Comparison of ENCODE assay signal across 24 cellular contexts in genomic region chr9:8644571-8644970, GRCh38.
"Had no signal": no experiment of that assay in that cellular context is flagged by ENCODE, and none has a peak within 500 bp of the region (broad histone marks: within the 10 kb centered on the region; RNA-seq: fewer than 3 reads in every experiment).

No MANE protein-coding gene starts in this region.

- H3K4me1 ChIP-seq: colonic mucosa, esophagus muscularis mucosa, esophagus squamous epithelium, foreskin keratinocyte, gastrocnemius medialis, gastroesophageal sphincter had no signal

- DNase-seq: colonic mucosa; cortex of kidney; dermis blood vessel endothelial cell; effector CD4-positive, alpha-beta T cell; effector CD8-positive, alpha-beta T cell; effector memory CD4-positive, alpha-beta T cell; effector memory CD8-positive, alpha-beta T cell; endodermal cell; erythroblast; esophagus squamous epithelium; foreskin fibroblast; foreskin keratinocyte; foreskin melanocyte; gastrocnemius medialis; glutamatergic neuron; head of caudate nucleus; heart right ventricle had no signal

- H3K4me3 ChIP-seq: colonic mucosa, coronary artery, dorsolateral prefrontal cortex, esophagus muscularis mucosa, esophagus squamous epithelium, gastrocnemius medialis, gastroesophageal sphincter, heart left ventricle, heart right ventricle had no signal

- H3K36me3 ChIP-seq: colonic mucosa, esophagus muscularis mucosa, esophagus squamous epithelium, gastrocnemius medialis, gastroesophageal sphincter, heart left ventricle, heart right ventricle had no signal

- ATAC-seq: effector memory CD8-positive, alpha-beta T cell; esophagus mucosa; foreskin keratinocyte; gastrocnemius medialis; gastroesophageal sphincter; heart left ventricle; heart right ventricle had no signal

- H3K9me3 ChIP-seq: colonic mucosa, esophagus muscularis mucosa, esophagus squamous epithelium, gastrocnemius medialis, gastroesophageal sphincter, heart left ventricle, heart right ventricle had no signal

- H3K27me3 ChIP-seq: colonic mucosa, dorsolateral prefrontal cortex, esophagus muscularis mucosa, esophagus squamous epithelium, foreskin keratinocyte, gastrocnemius medialis, gastroesophageal sphincter, heart left ventricle, heart right ventricle had no signal

- H3K27ac ChIP-seq: colonic mucosa, coronary artery, epithelial cell of prostate, esophagus muscularis mucosa, esophagus squamous epithelium, foreskin keratinocyte, gastrocnemius medialis, gastroesophageal sphincter, heart left ventricle, heart right ventricle had no signal
